Comparison of ENCODE assay signal across 25 cellular contexts in genomic region chr10:11513727-11514126, GRCh38.
"Had no signal": no experiment of that assay in that cellular context is flagged by ENCODE, and none has a peak within 500 bp of the region (broad histone marks: within the 10 kb centered on the region; RNA-seq: fewer than 3 reads in every experiment).

No MANE protein-coding gene starts in this region.

- H3K9me3 ChIP-seq: esophagus muscularis mucosa, gastroesophageal sphincter, heart left ventricle, left ventricle myocardium inferior, lower lobe of right lung, mucosa of descending colon had no signal

- H3K27me3 Mint-ChIP-seq: naive B cell had no signal

- H3K4me3 ChIP-seq: coronary artery, dorsolateral prefrontal cortex, esophagus muscularis mucosa, gastroesophageal sphincter, heart left ventricle, hepatocyte, left ventricle myocardium inferior, lower lobe of right lung, mucosa of descending colon had no signal

- H3K36me3 Mint-ChIP-seq: immature natural killer cell, mesothelial cell of epicardium had no signal

- H3K4me3 Mint-ChIP-seq: immature natural killer cell, mesothelial cell of epicardium, naive B cell had no signal

- DNase-seq: dermis blood vessel endothelial cell; dorsolateral prefrontal cortex; effector CD4-positive, alpha-beta T cell; effector memory CD4-positive, alpha-beta T cell; foreskin keratinocyte; heart left ventricle; hypothalamus; immature natural killer cell; islet precursor cell; kidney; kidney glomerular epithelial cell; left colon; left ventricle myocardium inferior; lower lobe of right lung; mucosa of descending colon; naive B cell had no signal

- H3K9me3 Mint-ChIP-seq: immature natural killer cell, mesothelial cell of epicardium, naive B cell had no signal

- H3K27ac ChIP-seq: coronary artery, esophagus muscularis mucosa, foreskin keratinocyte, gastroesophageal sphincter, heart left ventricle, hepatocyte, left ventricle myocardium inferior, lower lobe of right lung had no signal

- H3K27me3 ChIP-seq: dorsolateral prefrontal cortex, esophagus muscularis mucosa, foreskin keratinocyte, gastroesophageal sphincter, heart left ventricle, hepatocyte had no signal

- H3K79me2 ChIP-seq: hepatocyte had no signal

- H3K4me2 ChIP-seq: hepatocyte had no signal

- ATAC-seq: foreskin keratinocyte, gastroesophageal sphincter, heart left ventricle, left colon, left lobe of liver, lower lobe of right lung, mucosa of descending colon had no signal

- H3K36me3 ChIP-seq: esophagus muscularis mucosa, left ventricle myocardium inferior, lower lobe of right lung had no signal

- H3K4me1 ChIP-seq: foreskin keratinocyte had no signal

- FAIRE-seq: colon, endothelial cell of umbilical vein, frontal cortex, kidney had no signal

- H3K27ac Mint-ChIP-seq: immature natural killer cell, mesothelial cell of epicardium had no signal
